In the genomic region with DNA sequence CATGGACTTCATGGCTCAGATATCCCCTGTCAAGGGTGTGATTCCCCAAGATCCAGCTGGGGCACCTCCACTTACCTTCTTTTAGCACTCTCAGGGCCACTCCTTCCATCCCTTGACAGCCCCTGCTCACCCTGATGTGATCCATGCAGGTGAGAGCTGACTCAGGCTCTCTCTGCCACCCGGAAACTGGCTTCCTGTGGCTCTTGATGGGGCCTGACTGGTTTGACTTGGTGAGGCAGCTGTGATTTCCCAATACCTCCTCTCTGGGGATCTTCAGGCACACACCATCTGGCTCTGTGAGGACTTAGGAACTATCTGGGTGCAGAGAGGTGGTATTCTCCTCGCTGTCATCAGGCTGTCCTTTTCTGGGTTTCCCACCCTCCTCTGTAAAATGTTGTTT, we compare ENCODE assay signal across 25 cellular contexts. TPM values are rescaled to one million over a fixed set of nuclear protein-coding genes. Genes with fewer than 3 reads are reported as not detected.
DNase-seq lines count a peak whose midpoint lies in the region; ATAC-seq and TF ChIP-seq lines count a peak whose summit lies in the region.
"Had no signal": no experiment of that assay in that cellular context is flagged by ENCODE, and none has a peak within 500 bp of the region (broad histone marks: within the 10 kb centered on the region; RNA-seq: fewer than 3 reads in every experiment).

No MANE protein-coding gene starts in this region.

- CTCF ChIA-PET in activated CD4-positive, alpha-beta T cell treated with anti-CD3 and anti-CD28 coated beads for 36 hours (lab: Charles Lee): no interaction called here
- CTCF ChIA-PET in activated CD4-positive, alpha-beta T cell treated with anti-CD3 and anti-CD28 coated beads, Interleukin-2, amount 10 ng/mL, durations not matched to agents 7 days and 5 days (lab: Charles Lee): interaction anchor here (0.6 to 1.5 kb wide), 2 partner anchors 13 to 42 kb away, joined by 3 to 4 read pairs; no protein-coding TSS in a partner anchor
- CTCF ChIA-PET in PC-9 (lab: Charles Lee): no interaction called here

- H3F3A ChIP-seq in PC-9 (ENCODE audit: insufficient read depth, low read depth): peaks cover 5% of the 10 kb centered on the region; the same call in 1 of the 2 replicates

- H2AFZ ChIP-seq in PC-9: no peak overlapping the region

- peak overlapping the region; percentile 24 for H3K4me2 ChIP-seq in PC-9
- H3K4me2 ChIP-seq: KMS-11 had no signal

- no peaks in the 10 kb centered on the region for H3K9me3 ChIP-seq in PC-9 (ENCODE audit: insufficient read depth, low read depth)
- H3K9me3 ChIP-seq: gastroesophageal sphincter, mucosa of descending colon, spleen had no signal

- no peaks in the 10 kb centered on the region for H3K9me3 Mint-ChIP-seq in activated CD4-positive, alpha-beta T cell treated with anti-CD3 and anti-CD28 coated beads for 36 hours (ENCODE audit: low read depth)
- no peaks in the 10 kb centered on the region for H3K9me3 Mint-ChIP-seq in activated CD4-positive, alpha-beta T cell treated with anti-CD3 and anti-CD28 coated beads, Interleukin-2, amount 10 ng/mL, durations not matched to agents 7 days and 5 days
- H3K9me3 Mint-ChIP-seq in stimulated activated effector memory CD8-positive, alpha-beta T cell treated with anti-CD3 and anti-CD28 coated beads, Interleukin-12 subunit alpha, Interleukin-12 subunit beta, amount 100 ng/mL, for 72 hours: no peaks in the 10 kb centered on the region

- POLR2A ChIA-PET in activated CD4-positive, alpha-beta T cell treated with anti-CD3 and anti-CD28 coated beads for 36 hours (lab: Charles Lee): no interaction called here
- POLR2A ChIA-PET in activated CD4-positive, alpha-beta T cell treated with anti-CD3 and anti-CD28 coated beads, Interleukin-2, amount 10 ng/mL, durations not matched to agents 7 days and 5 days (lab: Charles Lee): no interaction called here
- POLR2A ChIA-PET in PC-9 (lab: Charles Lee; ENCODE audit: unreplicated experiment): interaction anchor here (0.6 kb wide), 1 partner anchor 10 kb away, joined by 3 read pairs; no protein-coding TSS in a partner anchor

- peaks cover 3% of the 10 kb centered on the region for H3K4me1 Mint-ChIP-seq in activated CD4-positive, alpha-beta T cell treated with anti-CD3 and anti-CD28 coated beads for 36 hours
- H3K4me1 Mint-ChIP-seq in activated CD4-positive, alpha-beta T cell treated with anti-CD3 and anti-CD28 coated beads, Interleukin-2, amount 10 ng/mL, durations not matched to agents 7 days and 5 days: no peaks in the 10 kb centered on the region
- no peaks in the 10 kb centered on the region for H3K4me1 Mint-ChIP-seq in stimulated activated effector memory CD8-positive, alpha-beta T cell treated with anti-CD3 and anti-CD28 coated beads, Interleukin-12 subunit alpha, Interleukin-12 subunit beta, amount 100 ng/mL, for 72 hours

- ATAC-seq in activated CD4-positive, alpha-beta T cell treated with anti-CD3 and anti-CD28 coated beads for 36 hours: peak; percentile 74
- peak; percentile 61 for ATAC-seq in stimulated activated effector memory CD8-positive, alpha-beta T cell treated with anti-CD3 and anti-CD28 coated beads, Interleukin-12 subunit alpha, Interleukin-12 subunit beta, amount 100 ng/mL, for 72 hours
- no peak for ATAC-seq in HG02610 (IDR thresholded peaks at IDR 0.05; ENCODE audit: unreplicated experiment)
- ATAC-seq: gastroesophageal sphincter, left cardiac atrium, mucosa of descending colon had no signal

- TF ChIP-seq CTCF in PC-9 (conservative IDR thresholded peaks at IDR 0.05) (no peak), fibroblast of villous mesenchyme (IDR thresholded peaks at IDR 0.05; ENCODE audit: insufficient read depth, low read depth, low read length) (no peak)

- H3K9me2 ChIP-seq in PC-9 (ENCODE audit: insufficient read depth): no peaks in the 10 kb centered on the region

- no peak overlapping the region for H3K27ac Mint-ChIP-seq in activated CD4-positive, alpha-beta T cell treated with anti-CD3 and anti-CD28 coated beads for 36 hours
- H3K27ac Mint-ChIP-seq in activated CD4-positive, alpha-beta T cell treated with anti-CD3 and anti-CD28 coated beads, Interleukin-2, amount 10 ng/mL, durations not matched to agents 7 days and 5 days: no peak overlapping the region
- H3K27ac Mint-ChIP-seq in stimulated activated effector memory CD8-positive, alpha-beta T cell treated with anti-CD3 and anti-CD28 coated beads, Interleukin-12 subunit alpha, Interleukin-12 subunit beta, amount 100 ng/mL, for 72 hours: no peak overlapping the region
- H3K27ac Mint-ChIP-seq: activated CD8-positive, alpha-beta memory T cell treated with anti-CD3 and anti-CD28 coated beads, Interleukin-2, amount 10 ng/mL, durations not matched to agents 7 days and 5 days had no signal

- no peaks in the 10 kb centered on the region for H3K36me3 ChIP-seq in PC-9 (ENCODE audit: low read depth)
- H3K36me3 ChIP-seq: brain microvascular endothelial cell, gastroesophageal sphincter, spleen had no signal

- BruUV-seq in PC-9 (replicated peaks; lab: Mats Ljungman, UMichigan): no TSS peak

- H3K27me3 Mint-ChIP-seq in activated CD4-positive, alpha-beta T cell treated with anti-CD3 and anti-CD28 coated beads for 36 hours: no peaks in the 10 kb centered on the region
- H3K27me3 Mint-ChIP-seq in activated CD4-positive, alpha-beta T cell treated with anti-CD3 and anti-CD28 coated beads, Interleukin-2, amount 10 ng/mL, durations not matched to agents 7 days and 5 days: no peaks in the 10 kb centered on the region

- H3K4me1 ChIP-seq in PC-9 (replicated peaks; ENCODE audit: insufficient read depth): peaks cover 39% of the 10 kb centered on the region
- H3K4me1 ChIP-seq: gastroesophageal sphincter, spleen had no signal

- no peaks in the 10 kb centered on the region for H3K27me3 ChIP-seq in PC-9 (ENCODE audit: insufficient read depth, low read depth)
- H3K27me3 ChIP-seq: brain microvascular endothelial cell, gastroesophageal sphincter had no signal

- no peak overlapping the region for H3K4me3 ChIP-seq in PC-9
- no peak overlapping the region for H3K4me3 ChIP-seq in fibroblast of villous mesenchyme (ENCODE audit: low read depth, low read length)
- H3K4me3 ChIP-seq: gastroesophageal sphincter, mucosa of descending colon, SK-N-MC, spleen had no signal

- DNase-seq in activated CD4-positive, alpha-beta T cell treated with anti-CD3 and anti-CD28 coated beads for 36 hours: no peak
- DNase-seq in activated CD4-positive, alpha-beta T cell treated with anti-CD3 and anti-CD28 coated beads, Interleukin-2, amount 10 ng/mL, durations not matched to agents 7 days and 5 days: no peak
- DNase-seq in PC-9 (peak; percentile 72 to 85), fibroblast of villous mesenchyme (ENCODE audit: low read depth) (peak; percentile 7), inferior parietal cortex (ENCODE audit: extremely low spot score) (no peak)
- no peak for DNase-seq in stimulated activated effector memory CD8-positive, alpha-beta T cell treated with anti-CD3 and anti-CD28 coated beads, Interleukin-12 subunit alpha, Interleukin-12 subunit beta, amount 100 ng/mL, for 72 hours (ENCODE audit: low spot score in 2 of 2)
- no peak for DNase-seq in activated CD4-positive, alpha-beta T cell treated with anti-CD3 and anti-CD28 coated beads, Interleukin-2, amount 50 U/mL, for 4 hours
- DNase-seq: activated CD4-positive, CD25-positive, alpha-beta regulatory T cell treated with anti-CD3 and anti-CD28 coated beads, Interleukin-2, amount 50 U/mL, for 72 hours; activated CD8-positive, alpha-beta memory T cell treated with anti-CD3 and anti-CD28 coated beads, Interleukin-2, amount 10 ng/mL, durations not matched to agents 7 days and 5 days; brain microvascular endothelial cell; DMS79; left cardiac atrium; mucosa of descending colon; NCI-H1092 treated with DMSO at 0.1 percent for 48 hours; NCI-H2081 treated with DMSO at 0.1 percent for 48 hours; NCI-H69; spleen; substantia nigra; T-helper 9 cell had no signal

- H3K4me3 Mint-ChIP-seq in activated CD4-positive, alpha-beta T cell treated with anti-CD3 and anti-CD28 coated beads for 36 hours: no peak overlapping the region
- no peak overlapping the region for H3K4me3 Mint-ChIP-seq in activated CD4-positive, alpha-beta T cell treated with anti-CD3 and anti-CD28 coated beads, Interleukin-2, amount 10 ng/mL, durations not matched to agents 7 days and 5 days
- H3K4me3 Mint-ChIP-seq in stimulated activated effector memory CD8-positive, alpha-beta T cell treated with anti-CD3 and anti-CD28 coated beads, Interleukin-12 subunit alpha, Interleukin-12 subunit beta, amount 100 ng/mL, for 72 hours: no peak overlapping the region
- H3K4me3 Mint-ChIP-seq: activated CD8-positive, alpha-beta memory T cell treated with anti-CD3 and anti-CD28 coated beads, Interleukin-2, amount 10 ng/mL, durations not matched to agents 7 days and 5 days had no signal

- H3K79me2 ChIP-seq in PC-9 (ENCODE audit: low read depth): no peaks in the 10 kb centered on the region

- H3K27ac ChIP-seq in PC-9: no peak overlapping the region
- H3K27ac ChIP-seq: brain microvascular endothelial cell, C4-2B, gastroesophageal sphincter, KMS-11, SK-N-MC, spleen had no signal

- H4K20me1 ChIP-seq in PC-9 (ENCODE audit: insufficient read depth): no peaks in the 10 kb centered on the region

- intact Hi-C loops in activated CD4-positive, alpha-beta T cell treated with anti-CD3 and anti-CD28 coated beads for 36 hours (cut with DNase I, micrococcal nuclease): no loop called here
- intact Hi-C loops in PC-9 (cut with micrococcal nuclease; ENCODE audit: unreplicated experiment): loop anchor here (1.0 to 5.0 kb wide), 3 partner anchors 16 to 48 kb away; no protein-coding TSS in a partner anchor

- no peaks in the 10 kb centered on the region for H3K36me3 Mint-ChIP-seq in activated CD4-positive, alpha-beta T cell treated with anti-CD3 and anti-CD28 coated beads for 36 hours (ENCODE audit: low read depth)
- no peaks in the 10 kb centered on the region for H3K36me3 Mint-ChIP-seq in activated CD4-positive, alpha-beta T cell treated with anti-CD3 and anti-CD28 coated beads, Interleukin-2, amount 10 ng/mL, durations not matched to agents 7 days and 5 days (ENCODE audit: low read depth)
- H3K36me3 Mint-ChIP-seq in stimulated activated effector memory CD8-positive, alpha-beta T cell treated with anti-CD3 and anti-CD28 coated beads, Interleukin-12 subunit alpha, Interleukin-12 subunit beta, amount 100 ng/mL, for 72 hours: no peaks in the 10 kb centered on the region
- H3K36me3 Mint-ChIP-seq: activated CD8-positive, alpha-beta memory T cell treated with anti-CD3 and anti-CD28 coated beads, Interleukin-2, amount 10 ng/mL, durations not matched to agents 7 days and 5 days had no signal

RNA-seq across cellular contexts. Expression of a gene that starts 7.9 kb away (rescaled TPM):
- not detected for total RNA-seq in activated CD4-positive, alpha-beta T cell treated with anti-CD3 and anti-CD28 coated beads for 36 hours
- total RNA-seq in activated CD4-positive, alpha-beta T cell treated with anti-CD3 and anti-CD28 coated beads, Interleukin-2, amount 10 ng/mL, durations not matched to agents 7 days and 5 days: not detected
- 0.28 and 0.48 TPM in 2 replicates for total RNA-seq in PC-9 (2021)
- total RNA-seq in fibroblast of villous mesenchyme: under 0.01 TPM in 1 of 2 replicates, not detected in the other
- total RNA-seq: A673; activated CD8-positive, alpha-beta memory T cell treated with anti-CD3 and anti-CD28 coated beads, Interleukin-2, amount 10 ng/mL, durations not matched to agents 7 days and 5 days; mucosa of descending colon had no signal

Comparison
In these comparisons a context has a peak if more than half of its experiments do, and no peak if none do; other contexts are left out.
1. DNase-seq: peak in PC-9 (2 of 2) and fibroblast of villous mesenchyme (single experiment); none in activated CD4-positive, alpha-beta T cell treated with anti-CD3 and anti-CD28 coated beads for 36 hours (single experiment), activated CD4-positive, alpha-beta T cell treated with anti-CD3 and anti-CD28 coated beads, Interleukin-2, amount 10 ng/mL, durations not matched to agents 7 days and 5 days (single experiment), stimulated activated effector memory CD8-positive, alpha-beta T cell treated with anti-CD3 and anti-CD28 coated beads, Interleukin-12 subunit alpha, Interleukin-12 subunit beta, amount 100 ng/mL, for 72 hours (0 of 2), activated CD4-positive, alpha-beta T cell treated with anti-CD3 and anti-CD28 coated beads, Interleukin-2, amount 50 U/mL, for 4 hours (0 of 2) and inferior parietal cortex (single experiment).